Comparison of ENCODE assay signal across 1 cellular context in the genomic region with DNA sequence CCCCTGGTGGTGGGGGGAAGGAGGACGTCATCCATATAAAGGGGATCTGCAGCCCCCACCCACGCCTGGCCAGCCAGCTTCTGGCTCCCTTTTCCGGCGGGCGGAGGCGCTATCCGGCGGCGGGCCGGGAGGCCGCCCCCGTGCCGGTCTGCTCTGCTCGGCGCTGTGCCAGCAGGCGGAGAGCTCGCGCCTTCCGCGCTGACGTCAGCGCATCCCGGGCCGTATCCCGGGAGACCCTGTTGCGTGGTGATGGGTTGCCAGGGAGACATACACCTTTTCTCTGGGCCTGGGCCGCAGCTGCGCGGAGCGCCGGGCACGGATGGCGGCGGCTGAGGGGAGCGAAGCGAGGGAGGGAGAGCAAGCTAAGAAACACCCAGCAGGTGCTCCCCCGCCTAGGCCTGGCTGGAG.
TF ChIP-seq lines count a peak whose summit lies in the region.

No MANE protein-coding gene starts in this region.

TF ChIP-seq in HEK293, 187 proteins besides CTCF, POLR2A, EP300 and RAD21 (continued from another document and continues in another):
- TF ChIP-seq ZNF645 (tag by site-specific recombination; IDR thresholded peaks at IDR 0.05) (no peak), GLIS2 (tag by site-specific recombination; IDR thresholded peaks at IDR 0.05) (peak; percentile 70), ZNF391 (tag by site-specific recombination; IDR thresholded peaks at IDR 0.05; ENCODE audit: borderline replicate concordance, low read depth) (no peak), ZNF548 (tag by site-specific recombination; IDR thresholded peaks at IDR 0.05) (no peak), GFI1B (tag by site-specific recombination; IDR thresholded peaks at IDR 0.05) (no peak), ZNF558 (tag by site-specific recombination; IDR thresholded peaks at IDR 0.05) (no peak), ZNF280C (tag by site-specific recombination; IDR thresholded peaks at IDR 0.05) (no peak), ZNF791 (tag by site-specific recombination; IDR thresholded peaks at IDR 0.05) (no peak), ZNF530 (tag by site-specific recombination; IDR thresholded peaks at IDR 0.05; ENCODE audit: low read depth) (no peak), OVOL3 (tag by site-specific recombination; IDR thresholded peaks at IDR 0.05) (no peak), GLIS1 (tag by site-specific recombination; IDR thresholded peaks at IDR 0.05) (no peak), ZSCAN23 (tag by site-specific recombination; IDR thresholded peaks at IDR 0.05) (no peak), KLF10 (tag by site-specific recombination; IDR thresholded peaks at IDR 0.05) (no peak), ZNF521 (tag by site-specific recombination; IDR thresholded peaks at IDR 0.05) (no peak), ZNF76 (tag by site-specific recombination; IDR thresholded peaks at IDR 0.05; ENCODE audit: borderline replicate concordance, low read depth) (no peak), ZNF416 (tag by site-specific recombination; IDR thresholded peaks at IDR 0.05) (no peak), ZBTB7A (tag by site-specific recombination; IDR thresholded peaks at IDR 0.05; ENCODE audit: low read depth) (no peak), ZNF138 (tag by site-specific recombination; IDR thresholded peaks at IDR 0.05; ENCODE audit: borderline replicate concordance) (no peak), ZBTB44 (tag by site-specific recombination; IDR thresholded peaks at IDR 0.05) (no peak), ZFP3 (tag by site-specific recombination; IDR thresholded peaks at IDR 0.05; ENCODE audit: low read depth) (no peak), HOXC10 (CRISPR knock-in tag; IDR thresholded peaks at IDR 0.05) (no peak), ZNF658 (tag by site-specific recombination; IDR thresholded peaks at IDR 0.05) (no peak), ZNF692 (tag by site-specific recombination; IDR thresholded peaks at IDR 0.05) (no peak), ZBTB48 (tag by site-specific recombination; IDR thresholded peaks at IDR 0.05) (no peak), BCL11B (tag by site-specific recombination; IDR thresholded peaks at IDR 0.05; ENCODE audit: low read depth) (no peak), ZFHX2 (tag by site-specific recombination; conservative IDR thresholded peaks at IDR 0.05) (peak; percentile 90), EGR2 (tag by site-specific recombination; IDR thresholded peaks at IDR 0.05; ENCODE audit: low read depth) (peak; percentile 73), ZFP41 (tag by site-specific recombination; IDR thresholded peaks at IDR 0.05; ENCODE audit: borderline replicate concordance) (no peak), ZXDB (tag by site-specific recombination; IDR thresholded peaks at IDR 0.05) (peak; percentile 36; the same call in 1 of the 2 replicates), ZNF629 (tag by site-specific recombination; IDR thresholded peaks at IDR 0.05) (peak; percentile 72), ZNF24 (tag by site-specific recombination; IDR thresholded peaks at IDR 0.05) (no peak), YY1 (tag by site-specific recombination; IDR thresholded peaks at IDR 0.05) (no peak), ZNF785 (tag by site-specific recombination; IDR thresholded peaks at IDR 0.05) (no peak), ZNF184 (tag by site-specific recombination; IDR thresholded peaks at IDR 0.05) (no peak), PRDM4 (tag by site-specific recombination; IDR thresholded peaks at IDR 0.05) (no peak), ZNF169 (tag by site-specific recombination; IDR thresholded peaks at IDR 0.05) (no peak), ZNF660 (tag by site-specific recombination; IDR thresholded peaks at IDR 0.05) (peak; percentile 56; the same call in 1 of the 2 replicates), IKZF3 (tag by site-specific recombination; IDR thresholded peaks at IDR 0.05) (peak; percentile 91), ZNF266 (tag by site-specific recombination; IDR thresholded peaks at IDR 0.05; ENCODE audit: low read depth) (no peak), GLI2 (tag by site-specific recombination; IDR thresholded peaks at IDR 0.05; ENCODE audit: borderline replicate concordance, low read depth) (no peak), ZNF132 (tag by site-specific recombination; IDR thresholded peaks at IDR 0.05; ENCODE audit: borderline replicate concordance) (no peak), SETDB1 (IDR thresholded peaks at IDR 0.05; ENCODE audit: insufficient read length, low read length) (no peak), ZNF112 (tag by site-specific recombination; IDR thresholded peaks at IDR 0.05) (no peak), SCRT2 (tag by site-specific recombination; IDR thresholded peaks at IDR 0.05) (peak; percentile 85), ZBTB21 (tag by site-specific recombination; IDR thresholded peaks at IDR 0.05) (no peak)
- TF ChIP-seq, protein P1, sequence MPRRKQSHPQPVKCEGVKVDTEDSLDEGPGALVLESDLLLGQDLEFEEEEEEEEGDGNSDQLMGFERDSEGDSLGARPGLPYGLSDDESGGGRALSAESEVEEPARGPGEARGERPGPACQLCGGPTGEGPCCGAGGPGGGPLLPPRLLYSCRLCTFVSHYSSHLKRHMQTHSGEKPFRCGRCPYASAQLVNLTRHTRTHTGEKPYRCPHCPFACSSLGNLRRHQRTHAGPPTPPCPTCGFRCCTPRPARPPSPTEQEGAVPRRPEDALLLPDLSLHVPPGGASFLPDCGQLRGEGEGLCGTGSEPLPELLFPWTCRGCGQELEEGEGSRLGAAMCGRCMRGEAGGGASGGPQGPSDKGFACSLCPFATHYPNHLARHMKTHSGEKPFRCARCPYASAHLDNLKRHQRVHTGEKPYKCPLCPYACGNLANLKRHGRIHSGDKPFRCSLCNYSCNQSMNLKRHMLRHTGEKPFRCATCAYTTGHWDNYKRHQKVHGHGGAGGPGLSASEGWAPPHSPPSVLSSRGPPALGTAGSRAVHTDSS (tag by site-specific recombination; IDR thresholded peaks at IDR 0.05): no peak
- TF ChIP-seq, protein P2, sequence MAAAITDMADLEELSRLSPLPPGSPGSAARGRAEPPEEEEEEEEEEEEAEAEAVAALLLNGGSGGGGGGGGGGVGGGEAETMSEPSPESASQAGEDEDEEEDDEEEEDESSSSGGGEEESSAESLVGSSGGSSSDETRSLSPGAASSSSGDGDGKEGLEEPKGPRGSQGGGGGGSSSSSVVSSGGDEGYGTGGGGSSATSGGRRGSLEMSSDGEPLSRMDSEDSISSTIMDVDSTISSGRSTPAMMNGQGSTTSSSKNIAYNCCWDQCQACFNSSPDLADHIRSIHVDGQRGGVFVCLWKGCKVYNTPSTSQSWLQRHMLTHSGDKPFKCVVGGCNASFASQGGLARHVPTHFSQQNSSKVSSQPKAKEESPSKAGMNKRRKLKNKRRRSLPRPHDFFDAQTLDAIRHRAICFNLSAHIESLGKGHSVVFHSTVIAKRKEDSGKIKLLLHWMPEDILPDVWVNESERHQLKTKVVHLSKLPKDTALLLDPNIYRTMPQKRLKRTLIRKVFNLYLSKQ (tag by site-specific recombination; IDR thresholded peaks at IDR 0.05; ENCODE audit: borderline replicate concordance): no peak
- TF ChIP-seq, protein P3, sequence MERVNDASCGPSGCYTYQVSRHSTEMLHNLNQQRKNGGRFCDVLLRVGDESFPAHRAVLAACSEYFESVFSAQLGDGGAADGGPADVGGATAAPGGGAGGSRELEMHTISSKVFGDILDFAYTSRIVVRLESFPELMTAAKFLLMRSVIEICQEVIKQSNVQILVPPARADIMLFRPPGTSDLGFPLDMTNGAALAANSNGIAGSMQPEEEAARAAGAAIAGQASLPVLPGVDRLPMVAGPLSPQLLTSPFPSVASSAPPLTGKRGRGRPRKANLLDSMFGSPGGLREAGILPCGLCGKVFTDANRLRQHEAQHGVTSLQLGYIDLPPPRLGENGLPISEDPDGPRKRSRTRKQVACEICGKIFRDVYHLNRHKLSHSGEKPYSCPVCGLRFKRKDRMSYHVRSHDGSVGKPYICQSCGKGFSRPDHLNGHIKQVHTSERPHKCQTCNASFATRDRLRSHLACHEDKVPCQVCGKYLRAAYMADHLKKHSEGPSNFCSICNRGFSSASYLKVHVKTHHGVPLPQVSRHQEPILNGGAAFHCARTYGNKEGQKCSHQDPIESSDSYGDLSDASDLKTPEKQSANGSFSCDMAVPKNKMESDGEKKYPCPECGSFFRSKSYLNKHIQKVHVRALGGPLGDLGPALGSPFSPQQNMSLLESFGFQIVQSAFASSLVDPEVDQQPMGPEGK (tag by site-specific recombination; IDR thresholded peaks at IDR 0.05): no peak
- TF ChIP-seq, protein P4, sequence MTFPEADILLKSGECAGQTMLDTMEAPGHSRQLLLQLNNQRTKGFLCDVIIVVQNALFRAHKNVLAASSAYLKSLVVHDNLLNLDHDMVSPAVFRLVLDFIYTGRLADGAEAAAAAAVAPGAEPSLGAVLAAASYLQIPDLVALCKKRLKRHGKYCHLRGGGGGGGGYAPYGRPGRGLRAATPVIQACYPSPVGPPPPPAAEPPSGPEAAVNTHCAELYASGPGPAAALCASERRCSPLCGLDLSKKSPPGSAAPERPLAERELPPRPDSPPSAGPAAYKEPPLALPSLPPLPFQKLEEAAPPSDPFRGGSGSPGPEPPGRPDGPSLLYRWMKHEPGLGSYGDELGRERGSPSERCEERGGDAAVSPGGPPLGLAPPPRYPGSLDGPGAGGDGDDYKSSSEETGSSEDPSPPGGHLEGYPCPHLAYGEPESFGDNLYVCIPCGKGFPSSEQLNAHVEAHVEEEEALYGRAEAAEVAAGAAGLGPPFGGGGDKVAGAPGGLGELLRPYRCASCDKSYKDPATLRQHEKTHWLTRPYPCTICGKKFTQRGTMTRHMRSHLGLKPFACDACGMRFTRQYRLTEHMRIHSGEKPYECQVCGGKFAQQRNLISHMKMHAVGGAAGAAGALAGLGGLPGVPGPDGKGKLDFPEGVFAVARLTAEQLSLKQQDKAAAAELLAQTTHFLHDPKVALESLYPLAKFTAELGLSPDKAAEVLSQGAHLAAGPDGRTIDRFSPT (tag by site-specific recombination; IDR thresholded peaks at IDR 0.05): no peak
